ENCODE assay signal across 29 cellular contexts in the genomic region with DNA sequence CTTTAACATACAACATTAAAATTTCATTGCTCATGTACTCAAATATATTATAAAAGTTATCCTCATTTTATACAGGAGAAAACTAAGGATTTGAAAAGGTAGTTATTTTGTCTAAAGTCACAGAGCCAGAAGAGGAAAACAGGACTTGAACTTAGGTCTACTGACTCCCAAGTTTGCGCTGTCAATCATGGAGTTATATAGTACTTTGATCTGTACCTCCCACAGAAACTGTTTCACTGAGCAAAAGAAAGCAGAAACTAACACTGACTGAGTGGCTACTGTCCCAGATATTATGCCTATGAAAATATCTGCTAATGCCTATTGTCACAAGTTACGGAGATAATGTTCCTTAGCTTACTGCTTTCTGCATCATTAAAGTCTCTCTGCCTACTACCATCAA.
"Had no signal": no experiment of that assay in that cellular context is flagged by ENCODE, and none has a peak within 500 bp of the region (broad histone marks: within the 10 kb centered on the region; RNA-seq: fewer than 3 reads in every experiment).

No MANE protein-coding gene starts in this region.

- H3K27me3 ChIP-seq: stomach, suprapubic skin, testis, thyroid gland, tibial artery, tibial nerve, transverse colon, upper lobe of left lung, upper lobe of right lung, uterus, vagina had no signal

- FAIRE-seq: urothelium cell line had no signal

- H3K4me1 Mint-ChIP-seq: stimulated activated effector memory CD8-positive, alpha-beta T cell treated with anti-CD3 and anti-CD28 coated beads, Interleukin-12 subunit alpha, Interleukin-12 subunit beta, amount 100 ng/mL, for 72 hours; stimulated activated memory B cell treated with anti-CD40 and anti-IgM and Interleukin-4, amounts not matched to agents 10 μg/mL and 1 μg/mL and 100 μg/mL, for 72 hours; stimulated activated naive B cell treated with anti-CD40 and anti-IgM and Interleukin-4, amounts not matched to agents 10 μg/mL and 1 μg/mL and 100 μg/mL, for 72 hours; stimulated activated naive CD8-positive, alpha-beta T cell treated with anti-CD3 and anti-CD28 coated beads, Interleukin-15, amount 100 ng/mL, for 72 hours had no signal

- H3K4me1 ChIP-seq: stomach, suprapubic skin, testis, thyroid gland, tibial artery, tibial nerve, transverse colon, upper lobe of left lung, upper lobe of right lung, uterus, vagina had no signal

- H3K9me3 ChIP-seq: stomach, suprapubic skin, testis, thoracic aorta, thyroid gland, tibial artery, tibial nerve, transverse colon, upper lobe of left lung, upper lobe of right lung, uterus, vagina had no signal

- H3K27me3 Mint-ChIP-seq: stimulated activated memory B cell treated with anti-CD40 and anti-IgM and Interleukin-4, amounts not matched to agents 10 μg/mL and 1 μg/mL and 100 μg/mL, for 72 hours; stimulated activated naive B cell treated with anti-CD40 and anti-IgM and Interleukin-4, amounts not matched to agents 10 μg/mL and 1 μg/mL and 100 μg/mL, for 72 hours; stimulated activated naive CD8-positive, alpha-beta T cell treated with anti-CD3 and anti-CD28 coated beads, Interleukin-15, amount 100 ng/mL, for 72 hours; stimulated activated naive CD8-positive, alpha-beta T cell treated with anti-CD3 and anti-CD28 coated beads, Interleukin-15, Interleukin-2, amounts not matched to agents 100 ng/mL and 50 ng/mL, for 24 hours; type B pancreatic cell had no signal

- H3K9me3 Mint-ChIP-seq: type B pancreatic cell had no signal

- H3K36me3 ChIP-seq: stomach, suprapubic skin, thoracic aorta, thyroid gland, tibial artery, tibial nerve, transverse colon, upper lobe of left lung, upper lobe of right lung, uterus, vagina had no signal

- H3K4me3 Mint-ChIP-seq: stimulated activated effector memory CD8-positive, alpha-beta T cell treated with anti-CD3 and anti-CD28 coated beads, Interleukin-12 subunit alpha, Interleukin-12 subunit beta, amount 100 ng/mL, for 72 hours; stimulated activated memory B cell treated with anti-CD40 and anti-IgM and Interleukin-4, amounts not matched to agents 10 μg/mL and 1 μg/mL and 100 μg/mL, for 72 hours; stimulated activated naive B cell treated with anti-CD40 and anti-IgM and Interleukin-4, amounts not matched to agents 10 μg/mL and 1 μg/mL and 100 μg/mL, for 72 hours; stimulated activated naive CD8-positive, alpha-beta T cell treated with anti-CD3 and anti-CD28 coated beads, Interleukin-15, amount 100 ng/mL, for 72 hours; stimulated activated naive CD8-positive, alpha-beta T cell treated with anti-CD3 and anti-CD28 coated beads, Interleukin-15, Interleukin-2, amounts not matched to agents 100 ng/mL and 50 ng/mL, for 24 hours; type B pancreatic cell had no signal

- ATAC-seq: stimulated activated effector memory CD8-positive, alpha-beta T cell treated with anti-CD3 and anti-CD28 coated beads, Interleukin-12 subunit alpha, Interleukin-12 subunit beta, amount 100 ng/mL, for 72 hours; stimulated activated memory B cell treated with anti-CD40 and anti-IgM and Interleukin-4, amounts not matched to agents 10 μg/mL and 1 μg/mL and 100 μg/mL, for 72 hours; stimulated activated naive B cell treated with anti-CD40 and anti-IgM and Interleukin-4, amounts not matched to agents 10 μg/mL and 1 μg/mL and 100 μg/mL, for 72 hours; stimulated activated naive CD8-positive, alpha-beta T cell treated with anti-CD3 and anti-CD28 coated beads, Interleukin-15, amount 100 ng/mL, for 72 hours; stimulated activated naive CD8-positive, alpha-beta T cell treated with anti-CD3 and anti-CD28 coated beads, Interleukin-15, Interleukin-2, amounts not matched to agents 100 U/mL and 50 U/mL, for 24 hours; upper lobe of right lung had no signal

- H3K27ac ChIP-seq: stomach, suprapubic skin, testis, thoracic aorta, thyroid gland, tibial artery, tibial nerve, transverse colon, upper lobe of left lung, upper lobe of right lung, uterus, vagina had no signal

- H3K27ac Mint-ChIP-seq: stimulated activated effector memory CD8-positive, alpha-beta T cell treated with anti-CD3 and anti-CD28 coated beads, Interleukin-12 subunit alpha, Interleukin-12 subunit beta, amount 100 ng/mL, for 72 hours; stimulated activated memory B cell treated with anti-CD40 and anti-IgM and Interleukin-4, amounts not matched to agents 10 μg/mL and 1 μg/mL and 100 μg/mL, for 72 hours; stimulated activated naive B cell treated with anti-CD40 and anti-IgM and Interleukin-4, amounts not matched to agents 10 μg/mL and 1 μg/mL and 100 μg/mL, for 72 hours; stimulated activated naive CD8-positive, alpha-beta T cell treated with anti-CD3 and anti-CD28 coated beads, Interleukin-15, Interleukin-2, amounts not matched to agents 100 ng/mL and 50 ng/mL, for 24 hours; type B pancreatic cell had no signal

- H3K4me3 ChIP-seq: stomach, suprapubic skin, testis, thoracic aorta, thyroid gland, tibial artery, tibial nerve, transverse colon, upper lobe of left lung, upper lobe of right lung, uterus, vagina had no signal

- H3K36me3 Mint-ChIP-seq: stimulated activated effector memory CD8-positive, alpha-beta T cell treated with anti-CD3 and anti-CD28 coated beads, Interleukin-12 subunit alpha, Interleukin-12 subunit beta, amount 100 ng/mL, for 72 hours; stimulated activated memory B cell treated with anti-CD40 and anti-IgM and Interleukin-4, amounts not matched to agents 10 μg/mL and 1 μg/mL and 100 μg/mL, for 72 hours; stimulated activated naive B cell treated with anti-CD40 and anti-IgM and Interleukin-4, amounts not matched to agents 10 μg/mL and 1 μg/mL and 100 μg/mL, for 72 hours; type B pancreatic cell had no signal

- DNase-seq: stimulated activated CD4-positive, alpha-beta T cell treated with anti-CD3 and anti-CD28 coated beads, Interleukin-2, amount 100 ng/mL, for 48 hours; stimulated activated CD4-positive, alpha-beta T cell treated with anti-CD3 and anti-CD28 coated beads, Interleukin-4, amount 100 ng/mL, for 1 hour; stimulated activated CD4-positive, alpha-beta T cell treated with anti-CD3 and anti-CD28 coated beads, Interleukin-4, amount 100 ng/mL, for 24 hours; stimulated activated CD4-positive, alpha-beta T cell treated with anti-CD3 and anti-CD28 coated beads, Interleukin-4, amount 100 ng/mL, for 4 hours; stimulated activated CD8-positive, alpha-beta memory T cell treated with anti-CD3 and anti-CD28 coated beads, Interleukin-4, amount 100 ng/mL, for 48 hours; stimulated activated naive B cell treated with anti-CD40 and anti-IgM and Interleukin-4, amounts not matched to agents 10 μg/mL and 1 μg/mL and 100 μg/mL, for 72 hours; stimulated activated naive CD4-positive, alpha-beta T cell; stimulated activated naive CD4-positive, alpha-beta T cell treated with Interleukin-2 at 50 U/mL for 16 hours; stimulated activated naive CD8-positive, alpha-beta T cell treated with anti-CD3 and anti-CD28 coated beads, Interleukin-15, amount 100 ng/mL, for 72 hours; stimulated activated naive CD8-positive, alpha-beta T cell treated with anti-CD3 and anti-CD28 coated beads, Interleukin-15, Interleukin-2, amounts not matched to agents 100 U/mL and 50 U/mL, for 24 hours; stomach; substantia nigra; testis; thyroid gland; tibial artery; transverse colon; trophoblast cell; upper lobe of left lung; upper lobe of right lung; uterus had no signal
